In genomic region chr16:83602797-83603735, GRCh38 we compare ENCODE assay signal across 17 cellular contexts.
DNase-seq lines count a peak whose midpoint lies in the region; ATAC-seq, FAIRE-seq and TF ChIP-seq lines count a peak whose summit lies in the region.
"Had no signal": no experiment of that assay in that cellular context is flagged by ENCODE, and none has a peak within 500 bp of the region (broad histone marks: within the 10 kb centered on the region; RNA-seq: fewer than 3 reads in every experiment).

No MANE protein-coding gene starts in this region.

- H3K4me1 Mint-ChIP-seq in CD4-positive, alpha-beta memory T cell = no peaks in the 10 kb centered on the region

- no peak overlapping the region for H3K4me3 Mint-ChIP-seq in CD4-positive, alpha-beta memory T cell

- in situ Hi-C loops in K562 (cut with MboI) = no loop called here

- H3K79me2 ChIP-seq in K562 (ENCODE audit: control insufficient read depth, insufficient read depth, low read length) = no peaks in the 10 kb centered on the region

- POLR2A ChIA-PET in K562 (lab: Yijun Ruan, JAX) = interaction anchor here (0.6 to 1.0 kb wide), 2 partner anchors 12 to 319 kb away, joined by 3 to 4 read pairs; no protein-coding TSS in a partner anchor
- POLR2A ChIA-PET in CD4-positive, alpha-beta memory T cell (lab: Charles Lee; ENCODE audit: partially characterized antibody) = no interaction called here

- H3K9ac ChIP-seq in HUES48 (ENCODE audit: low read depth, low read length) (peak overlapping the region; percentile 37; the same call in 1 of the 2 replicates), K562 (ENCODE audit: insufficient read depth in 1 of 2, low read depth in 2 of 2, low read length in 2 of 2) (no peak overlapping the region)

- no peak for TF ChIP-seq EP300 in K562 (IDR thresholded peaks at IDR 0.05; ENCODE audit: low read length)

- CTCF ChIA-PET in K562 (lab: Yijun Ruan, JAX; ENCODE audit: low intra/inter-chr PET ratio) = no interaction called here
- CTCF ChIA-PET in CD4-positive, alpha-beta memory T cell (lab: Charles Lee; ENCODE audit: partially characterized antibody) = no interaction called here

- H3K4me2 ChIP-seq in K562 (ENCODE audit: insufficient read depth, low read length) = no peak overlapping the region

- no peaks in the 10 kb centered on the region for H3K9me3 ChIP-seq in HUES48 (ENCODE audit: control insufficient read depth, insufficient read depth, low read length)
- H3K9me3 ChIP-seq in K562 (replicated peaks; ENCODE audit: control insufficient read depth, insufficient read depth, low read depth, low read length) = no peaks in the 10 kb centered on the region
- H3K9me3 ChIP-seq in iPS DF 6.9 (ENCODE audit: control insufficient read depth, insufficient read depth, low read length) = no peaks in the 10 kb centered on the region
- no peaks in the 10 kb centered on the region for H3K9me3 ChIP-seq in CD4-positive, alpha-beta memory T cell (ENCODE audit: control insufficient read depth in 1 of 2, low read length in 2 of 2)

- no peak for ATAC-seq in K562
- ATAC-seq in GM21526 (IDR thresholded peaks at IDR 0.05; ENCODE audit: low FRiP score, unreplicated experiment) = no peak

- H3K36me3 Mint-ChIP-seq in CD4-positive, alpha-beta memory T cell = no peaks in the 10 kb centered on the region

- H3K9me1 ChIP-seq in K562 (ENCODE audit: control insufficient read depth, insufficient read depth, low read length) = no peaks in the 10 kb centered on the region

- FAIRE-seq in K562 (lab: Jason Lieb, UNC) = no peak
- FAIRE-seq: D721Med, GM12892, GM18507 had no signal

- no peaks in the 10 kb centered on the region for H4K20me1 ChIP-seq in K562 (replicated peaks; ENCODE audit: control insufficient read depth, insufficient read depth, low read length)

- peaks cover 5% of the 10 kb centered on the region; the same call in 1 of the 2 replicates for H3K27me3 ChIP-seq in HUES48 (ENCODE audit: control insufficient read depth, insufficient read depth, low read length)
- H3K27me3 ChIP-seq in K562 (ENCODE audit: control insufficient read depth in 2 of 2, insufficient read depth in 2 of 2, low read length in 2 of 2) = peaks cover 0 to 3% of the 10 kb centered on the region in 2 experiments; a peak in 1 of 5 replicates
- H3K27me3 ChIP-seq in iPS DF 6.9 (ENCODE audit: control insufficient read depth, insufficient read depth, low read length) = no peaks in the 10 kb centered on the region; the same call in 1 of the 2 replicates
- no peaks in the 10 kb centered on the region for H3K27me3 ChIP-seq in CD4-positive, alpha-beta memory T cell (ENCODE audit: insufficient read depth, low read length)

- WGBS in K562 (ENCODE audit: insufficient coverage, low coverage, missing lambda C conversion rate) = 0% methylated on average over 4 of the region's 4 CpGs
- no CpG with 5 or more reads among the region's 4 CpGs for WGBS in iPS DF 6.9 (ENCODE audit: insufficient coverage, insufficient read length)

- peaks cover 0 to 3% of the 10 kb centered on the region in 2 donors for H3K27me3 Mint-ChIP-seq in CD4-positive, alpha-beta memory T cell

- no peak for TF ChIP-seq RAD21 in K562 (CRISPR knock-in tag; conservative IDR thresholded peaks at IDR 0.05 in 1 of 2, IDR thresholded peaks at IDR 0.05 in 1 of 2)

- DNase-seq in K562 (ENCODE audit: extremely low read depth in 1 of 4, low spot score in 3 of 4) (no peak), iPS DF 6.9 (ENCODE audit: low read depth, low spot score) (peak; percentile 41), pulmonary artery endothelial cell (ENCODE audit: low read depth, low spot score) (peak; percentile 8), GOT3 (lab: John Stamatoyannopoulos, UW) (no peak)
- DNase-seq in CD4-positive, alpha-beta memory T cell = no peak
- DNase-seq: C1 segment of cervical spinal cord, HCEC 1CT, KBM-7, MV-4-11, NCI-H187, NCI-H2227 treated with DMSO at 0.1 percent for 48 hours, NCI-H524 treated with DMSO at 0.1 percent for 48 hours had no signal

- H3K27ac ChIP-seq in HUES48 (ENCODE audit: low read depth, low read length) (peak overlapping the region; percentile 88), K562 (ENCODE audit: extremely low read depth, low read depth, low read length) (no peak overlapping the region), iPS DF 6.9 (ENCODE audit: low read length) (peak overlapping the region; percentile 22)
- H3K27ac ChIP-seq in CD4-positive, alpha-beta memory T cell (ENCODE audit: low read depth, low read length) = no peak overlapping the region

- no peak for TF ChIP-seq POLR2A in K562 (conservative IDR thresholded peaks at IDR 0.05)

- intact Hi-C loops in K562 (cut with micrococcal nuclease) = no loop called here
- intact Hi-C loops in CD4-positive, alpha-beta memory T cell (cut with micrococcal nuclease) = no loop called here

- H3K4me3 ChIP-seq in HUES48 (ENCODE audit: low read depth, low read length) (peak overlapping the region; percentile 18), K562 (no peak overlapping the region), iPS DF 6.9 (ENCODE audit: low read length) (no peak overlapping the region)
- H3K4me3 ChIP-seq in CD4-positive, alpha-beta memory T cell (ENCODE audit: low read length in 2 of 2) = no peak overlapping the region

- H3K9me3 Mint-ChIP-seq in CD4-positive, alpha-beta memory T cell = peaks cover 0 to 2% (median 0%) of the 10 kb centered on the region in 8 donors

- H3K4me1 ChIP-seq in HUES48 (ENCODE audit: control insufficient read depth, insufficient read depth, low read length) = peaks cover 25% of the 10 kb centered on the region
- H3K4me1 ChIP-seq in K562 (replicated peaks in 1 of 2; ENCODE audit: control insufficient read depth in 2 of 2, insufficient read depth in 2 of 2, low read length in 2 of 2) = no peaks in the 10 kb centered on the region
- peaks cover 5% of the 10 kb centered on the region; the same call in 1 of the 2 replicates for H3K4me1 ChIP-seq in iPS DF 6.9 (ENCODE audit: control insufficient read depth, insufficient read depth, low read length)
- no peaks in the 10 kb centered on the region for H3K4me1 ChIP-seq in CD4-positive, alpha-beta memory T cell (ENCODE audit: insufficient read depth, low read length)

- H2AFZ ChIP-seq in K562 (ENCODE audit: low read depth, low read length) = no peak overlapping the region

- H3K27ac Mint-ChIP-seq in CD4-positive, alpha-beta memory T cell = no peak overlapping the region

- H3K36me3 ChIP-seq in HUES48 (ENCODE audit: control insufficient read depth, insufficient read depth, low read length) (no peaks in the 10 kb centered on the region), K562 (ENCODE audit: control insufficient read depth, insufficient read depth, low read length) (no peaks in the 10 kb centered on the region), iPS DF 6.9 (ENCODE audit: control insufficient read depth, insufficient read depth, low read length) (no peaks in the 10 kb centered on the region)
- no peaks in the 10 kb centered on the region for H3K36me3 ChIP-seq in CD4-positive, alpha-beta memory T cell (ENCODE audit: insufficient read depth, low read length)

- BruUV-seq in K562 (replicated peaks; lab: Mats Ljungman, UMichigan) = no TSS peak

- TF ChIP-seq CTCF in K562 (IDR thresholded peaks at IDR 0.05 in 2 of 3, conservative IDR thresholded peaks at IDR 0.05 in 1 of 3; ENCODE audit: insufficient read depth in 2 of 3, low read depth in 1 of 3, low read length in 3 of 3) = no peak

TF ChIP-seq in K562, 482 proteins besides CTCF, POLR2A, EP300 and RAD21:
- TF ChIP-seq NEUROD1 (IDR thresholded peaks at IDR 0.05; ENCODE audit: borderline replicate concordance, low read depth, low read length, partially characterized antibody) (no peak), MBD2 (IDR thresholded peaks at IDR 0.05; ENCODE audit: borderline replicate concordance, low read depth) (no peak), SPI1 (IDR thresholded peaks at IDR 0.05; ENCODE audit: borderline replicate concordance, low read depth, low read length) (peak; percentile 53; the same call in 1 of the 2 replicates), POU5F1 (IDR thresholded peaks at IDR 0.05; ENCODE audit: borderline replicate concordance, low read depth, low read length, partially characterized antibody) (no peak), PHB (CRISPR knock-in tag; IDR thresholded peaks at IDR 0.05) (no peak), ZNF583 (CRISPR knock-in tag; IDR thresholded peaks at IDR 0.05) (no peak), E2F8 (IDR thresholded peaks at IDR 0.05; ENCODE audit: low read depth, partially characterized antibody) (no peak), TRIM28 (IDR thresholded peaks at IDR 0.05) (no peak)

Comparison
In these comparisons a context has a peak if more than half of its experiments do, and no peak if none do; other contexts are left out.
1. H3K27ac ChIP-seq: peak in HUES48 (single experiment) and iPS DF 6.9 (single experiment); none in K562 (single experiment) and CD4-positive, alpha-beta memory T cell (single experiment).
2. DNase-seq: peak in iPS DF 6.9 (single experiment) and pulmonary artery endothelial cell (single experiment); none in K562 (0 of 4), GOT3 (single experiment) and CD4-positive, alpha-beta memory T cell (0 of 5).